ENCODE assay signal across 20 cellular contexts in genomic region chr15:59309405-59309804, GRCh38.
"Had no signal": no experiment of that assay in that cellular context is flagged by ENCODE, and none has a peak within 500 bp of the region (broad histone marks: within the 10 kb centered on the region; RNA-seq: fewer than 3 reads in every experiment).

No MANE protein-coding gene starts in this region.

- DNase-seq: dermis blood vessel endothelial cell; esophagus squamous epithelium; foreskin fibroblast; mammary epithelial cell; mucosa of descending colon; naive thymus-derived CD8-positive, alpha-beta T cell; psoas muscle; retina; right lobe of liver; stimulated activated CD4-positive, alpha-beta T cell treated with anti-CD3 and anti-CD28 coated beads, Interleukin-15, amount 100 ng/mL, for 24 hours; stimulated activated CD4-positive, alpha-beta T cell treated with anti-CD3 and anti-CD28 coated beads, Interleukin-1b, Interleukin-23, amount 100 ng/mL, for 48 hours; stimulated activated CD4-positive, alpha-beta T cell treated with anti-CD3 and anti-CD28 coated beads, Interleukin-4, amount 100 ng/mL, for 24 hours; stimulated activated naive CD4-positive, alpha-beta T cell treated with Interleukin-2 at 50 U/mL for 16 hours; trophoblast cell had no signal

- H3K9me3 ChIP-seq: esophagus squamous epithelium, gastroesophageal sphincter, mucosa of descending colon, neutrophil, psoas muscle, right lobe of liver had no signal

- H3K27me3 ChIP-seq: esophagus squamous epithelium, gastroesophageal sphincter, hepatocyte, right lobe of liver had no signal

- ATAC-seq: gastroesophageal sphincter; left lobe of liver; mucosa of descending colon; naive thymus-derived CD8-positive, alpha-beta T cell; psoas muscle; right lobe of liver had no signal

- H3K36me3 Mint-ChIP-seq: naive thymus-derived CD8-positive, alpha-beta T cell had no signal

- H3K4me3 Mint-ChIP-seq: naive thymus-derived CD8-positive, alpha-beta T cell had no signal

- H3K27ac Mint-ChIP-seq: naive thymus-derived CD8-positive, alpha-beta T cell had no signal

- H3K4me3 ChIP-seq: esophagus squamous epithelium, gastroesophageal sphincter, hepatocyte, mucosa of descending colon, psoas muscle, right lobe of liver had no signal

- H3K36me3 ChIP-seq: esophagus squamous epithelium, gastroesophageal sphincter, neutrophil, right lobe of liver had no signal

- H3K9me3 Mint-ChIP-seq: naive thymus-derived CD8-positive, alpha-beta T cell had no signal

- H3K27ac ChIP-seq: esophagus squamous epithelium, gastroesophageal sphincter, hepatocyte, neutrophil, psoas muscle, right lobe of liver had no signal

- FAIRE-seq: colon, islet of Langerhans had no signal
